ENCODE assay signal across 10 cellular contexts in the genomic region with DNA sequence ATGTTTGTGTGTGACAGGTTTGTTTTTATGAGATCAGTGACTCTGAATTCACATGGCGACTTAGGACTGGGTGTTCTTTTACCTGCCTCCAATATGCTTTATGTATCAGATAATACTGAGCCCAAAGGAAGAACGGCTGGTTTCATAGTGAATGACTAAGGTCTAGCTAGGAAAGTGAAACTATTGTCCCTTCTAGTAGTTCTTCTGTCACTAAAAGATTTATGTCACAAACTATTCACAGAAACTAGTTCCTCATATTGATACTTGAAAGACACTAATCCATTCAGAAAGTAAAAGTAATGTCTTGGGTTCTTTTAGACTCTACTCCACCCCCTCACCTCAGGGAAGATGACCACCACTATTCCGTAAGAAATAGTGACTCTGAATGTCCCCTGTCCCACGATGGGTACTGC.
DNase-seq lines count a peak whose midpoint lies in the region; ATAC-seq, FAIRE-seq and TF ChIP-seq lines count a peak whose summit lies in the region.
"Had no signal": no experiment of that assay in that cellular context is flagged by ENCODE, and none has a peak within 500 bp of the region (broad histone marks: within the 10 kb centered on the region; RNA-seq: fewer than 3 reads in every experiment).

No MANE protein-coding gene starts in this region.

- H3K27ac ChIP-seq in heart left ventricle, result no peak overlapping the region
- no peak overlapping the region for H3K27ac ChIP-seq in kidney (ENCODE audit: low read depth in 2 of 2, low read length in 2 of 2)
- H3K27ac ChIP-seq: cardiac muscle cell had no signal

- H3K4me1 ChIP-seq in heart left ventricle, result peaks cover 0 to 21% (median 0%) of the 10 kb centered on the region in 12 donors
- peaks cover 0 to 6% of the 10 kb centered on the region in 2 donors for H3K4me1 ChIP-seq in kidney (ENCODE audit: control insufficient read depth in 1 of 2, insufficient read depth in 1 of 2, low read depth in 1 of 2, low read length in 2 of 2)

- H3K36me3 ChIP-seq in heart left ventricle (no peaks in the 10 kb centered on the region), kidney (ENCODE audit: control insufficient read depth in 1 of 2, insufficient read depth in 2 of 2, low read length in 2 of 2) (no peaks in the 10 kb centered on the region)
- H3K36me3 ChIP-seq: cardiac muscle cell had no signal

- FAIRE-seq in kidney (lab: Jason Lieb, UNC) (no peak), H54 (lab: Jason Lieb, UNC) (no peak)

- intact Hi-C loops in heart left ventricle (cut with DNase I) (loop anchor here in 1 of 10 donors (10.0 kb wide), 1 partner anchor 1640 kb away; no protein-coding TSS in a partner anchor), kidney (cut with DNase I) (no loop called here)

- no peak overlapping the region for H3K9ac ChIP-seq in kidney (ENCODE audit: low read length in 2 of 2)

- no peak for TF ChIP-seq CTCF in heart left ventricle (IDR thresholded peaks at IDR 0.05)
- TF ChIP-seq CTCF in kidney (IDR thresholded peaks at IDR 0.05; ENCODE audit: borderline replicate concordance, extremely low read depth, insufficient read depth), result no peak

- peaks cover 0 to 4% (median 0%) of the 10 kb centered on the region in 9 donors for H3K27me3 ChIP-seq in heart left ventricle
- H3K27me3 ChIP-seq: cardiac muscle cell had no signal

- ATAC-seq in GM18498 (IDR thresholded peaks at IDR 0.05; ENCODE audit: unreplicated experiment), result peak; percentile 71
- peak; percentile 69 for ATAC-seq in GM19468 (IDR thresholded peaks at IDR 0.05; ENCODE audit: extremely low read depth, unreplicated experiment)
- ATAC-seq in HG03095 (IDR thresholded peaks at IDR 0.05; ENCODE audit: unreplicated experiment), result peak; percentile 56
- no peak for ATAC-seq in heart left ventricle

- H3K9me3 ChIP-seq in heart left ventricle, result no peaks in the 10 kb centered on the region
- no peaks in the 10 kb centered on the region for H3K9me3 ChIP-seq in kidney (ENCODE audit: control insufficient read depth in 1 of 2, low read length in 2 of 2)

- peak; percentile 4 for DNase-seq in RPMI8226
- DNase-seq in HPDE6-E6E7 (ENCODE audit: extremely low spot score), result no peak
- DNase-seq in heart left ventricle, result no peak
- DNase-seq in kidney, result no peak
- DNase-seq in H54 (ENCODE audit: insufficient read length, low spot score), result no peak
- DNase-seq: NCI-H526 treated with DMSO at 0.1 percent for 48 hours had no signal

- TF ChIP-seq POLR2A in heart left ventricle (IDR thresholded peaks at IDR 0.05) (no peak), H54 (IDR thresholded peaks at IDR 0.05; ENCODE audit: low read depth, low read length) (no peak)

- WGBS in heart left ventricle, 4 donors, result 62 to 83% (median 74%) methylated on average over 4 of the region's 4 CpGs

- H3K4me3 ChIP-seq in heart left ventricle, result no peak overlapping the region
- H3K4me3 ChIP-seq in kidney (ENCODE audit: low read length in 2 of 2), result no peak overlapping the region
- H3K4me3 ChIP-seq: cardiac muscle cell had no signal

Comparison
In these comparisons a context has a peak if more than half of its experiments do, and no peak if none do; other contexts are left out.
1. ATAC-seq: peak in GM18498 (single experiment), GM19468 (single experiment) and HG03095 (single experiment); none in heart left ventricle (0 of 4).